19 cellular contexts compared by ENCODE assay signal in genomic region chr1:84665703-84666317, GRCh38.
DNase-seq lines count a peak whose midpoint lies in the region; ATAC-seq and TF ChIP-seq lines count a peak whose summit lies in the region.
"Had no signal": no experiment of that assay in that cellular context is flagged by ENCODE, and none has a peak within 500 bp of the region (broad histone marks: within the 10 kb centered on the region; RNA-seq: fewer than 3 reads in every experiment).

No MANE protein-coding gene starts in this region.

- no peak for TF ChIP-seq CTCF in AG10803 (conservative IDR thresholded peaks at IDR 0.05; ENCODE audit: low read length)
- TF ChIP-seq CTCF in HEK293 (tag by site-specific recombination; IDR thresholded peaks at IDR 0.05) = no peak
- TF ChIP-seq CTCF in fibroblast of mammary gland (conservative IDR thresholded peaks at IDR 0.05; ENCODE audit: control insufficient read depth, insufficient read depth, low read depth, low read length) = no peak

- CTCF ChIA-PET in HEK293 (lab: Yijun Ruan, JAX) = interaction anchor here (0.6 kb wide), 1 partner anchor 276 kb away, joined by 4 read pairs; no protein-coding TSS in a partner anchor

- H3K9me3 ChIP-seq in HEK293 (ENCODE audit: control insufficient read depth, insufficient read depth, low read depth, low read length) = no peaks in the 10 kb centered on the region
- H3K9me3 ChIP-seq: mucosa of descending colon had no signal

- POLR2A ChIA-PET in HEK293 (lab: Yijun Ruan, JAX) = interaction anchor here (0.6 kb wide), 1 partner anchor 92 kb away, joined by 4 read pairs; no protein-coding TSS in a partner anchor

- ATAC-seq in GM18907 (IDR thresholded peaks at IDR 0.05; ENCODE audit: unreplicated experiment) (no peak), HG03565 (IDR thresholded peaks at IDR 0.05; ENCODE audit: unreplicated experiment) (no peak), HG02759 (IDR thresholded peaks at IDR 0.05; ENCODE audit: unreplicated experiment) (no peak), GM18517 (IDR thresholded peaks at IDR 0.05; ENCODE audit: unreplicated experiment) (no peak)
- ATAC-seq: activated CD4-positive, alpha-beta T cell treated with anti-CD3 and anti-CD28 coated beads for 36 hours; left colon; mucosa of descending colon had no signal

- H3K4me3 ChIP-seq in AG10803 (ENCODE audit: low read length) = no peak overlapping the region
- H3K4me3 ChIP-seq in HEK293 (ENCODE audit: low read depth, low read length) = no peak overlapping the region
- H3K4me3 ChIP-seq in fibroblast of mammary gland (ENCODE audit: control insufficient read depth, low read depth, low read length) = no peak overlapping the region
- H3K4me3 ChIP-seq: mucosa of descending colon, PC-9 had no signal

- peaks cover 11 to 25% of the 10 kb centered on the region in 2 experiments for H3K36me3 ChIP-seq in HEK293 (ENCODE audit: control insufficient read depth in 2 of 2, insufficient read depth in 1 of 2, low read length in 2 of 2)

- peak; percentile 62 for DNase-seq in AG10803 (ENCODE audit: low read depth)
- DNase-seq in NCI-H774 (lab: John Stamatoyannopoulos, UW) = peak; percentile 60
- peak; percentile 24 for DNase-seq in fibroblast of mammary gland (ENCODE audit: low read depth)
- DNase-seq: activated CD4-positive, alpha-beta T cell treated with anti-CD3 and anti-CD28 coated beads for 36 hours; activated effector memory CD4-positive, alpha-beta T cell treated with anti-CD3 and anti-CD28 coated beads, Interleukin-2, amount 50 U/mL, for 16 hours; COR-L47; foreskin melanocyte; left colon; mucosa of descending colon; NCI-H1417 treated with DMSO at 0.1 percent for 48 hours; NCI-H446 treated with DMSO at 0.1 percent for 48 hours; PC-9; stimulated activated naive CD4-positive, alpha-beta T cell had no signal

- H3K4me1 ChIP-seq in HEK293 (ENCODE audit: control insufficient read depth, insufficient read depth, low read length) = peaks cover 8% of the 10 kb centered on the region; the same call in 1 of the 2 replicates

- H3K27ac ChIP-seq in HEK293 (ENCODE audit: extremely low read depth, low read depth, low read length) = no peak overlapping the region
- H3K27ac ChIP-seq: KMS-11, PC-9 had no signal

TF ChIP-seq in HEK293, 187 proteins besides CTCF, POLR2A, EP300 and RAD21:
- peak; percentile 47; the same call in 1 of the 2 replicates for TF ChIP-seq OSR2 (tag by site-specific recombination; IDR thresholded peaks at IDR 0.05)
- 0 out of 2 replicates have a peak, but pooled peaks have one; percentile 29 for TF ChIP-seq ZEB2 (tag by site-specific recombination; IDR thresholded peaks at IDR 0.05)
- 0 out of 2 replicates have a peak, but pooled peaks have one; percentile 33 for TF ChIP-seq SP7 (tag by site-specific recombination; IDR thresholded peaks at IDR 0.05)
- no peak for TF ChIP-seq BCL11B (tag by site-specific recombination; IDR thresholded peaks at IDR 0.05; ENCODE audit: low read depth)
- TF ChIP-seq PRDM6 (tag by site-specific recombination; IDR thresholded peaks at IDR 0.05) = peak; percentile 74
- no peak for TF ChIP-seq ZNF19 (tag by site-specific recombination; IDR thresholded peaks at IDR 0.05; ENCODE audit: low read depth)
